Comparison of ENCODE assay signal across 10 cellular contexts in genomic region chr1:1920057-1920607, GRCh38. TPM values are rescaled to one million over a fixed set of nuclear protein-coding genes. Genes with fewer than 3 reads are reported as not detected.
DNase-seq lines count a peak whose midpoint lies in the region; ATAC-seq, FAIRE-seq and TF ChIP-seq lines count a peak whose summit lies in the region.
"Had no signal": no experiment of that assay in that cellular context is flagged by ENCODE, and none has a peak within 500 bp of the region (broad histone marks: within the 10 kb centered on the region; RNA-seq: fewer than 3 reads in every experiment).

No MANE protein-coding gene starts in this region.

- no peaks in the 10 kb centered on the region for H3K27me3 Mint-ChIP-seq in activated CD8-positive, alpha-beta T cell treated with anti-CD3 and anti-CD28 coated beads, Interleukin-2, amount 10 ng/mL, durations not matched to agents 7 days and 5 days (ENCODE audit: low read depth)
- no peaks in the 10 kb centered on the region for H3K27me3 Mint-ChIP-seq in activated CD8-positive, alpha-beta T cell treated with anti-CD3 and anti-CD28 coated beads for 36 hours
- H3K27me3 Mint-ChIP-seq in WTC11 (ENCODE audit: low read depth) = no peaks in the 10 kb centered on the region

- H3K4me1 ChIP-seq in keratinocyte (ENCODE audit: control insufficient read depth, extremely low read depth, insufficient read depth, low read length) (no peaks in the 10 kb centered on the region), suprapubic skin (peaks cover 39% of the 10 kb centered on the region)

- H3K9me3 ChIP-seq in keratinocyte (ENCODE audit: control insufficient read depth, low read depth, low read length) (no peaks in the 10 kb centered on the region), suprapubic skin (no peaks in the 10 kb centered on the region)

- intact Hi-C loops in activated CD8-positive, alpha-beta T cell treated with anti-CD3 and anti-CD28 coated beads for 36 hours (cut with micrococcal nuclease) = no loop called here

- H3K36me3 Mint-ChIP-seq in activated CD8-positive, alpha-beta T cell treated with anti-CD3 and anti-CD28 coated beads, Interleukin-2, amount 10 ng/mL, durations not matched to agents 7 days and 5 days (ENCODE audit: low read depth) = no peaks in the 10 kb centered on the region
- no peaks in the 10 kb centered on the region for H3K36me3 Mint-ChIP-seq in activated CD8-positive, alpha-beta T cell treated with anti-CD3 and anti-CD28 coated beads for 36 hours (ENCODE audit: low read depth)
- H3K36me3 Mint-ChIP-seq in WTC11 = no peaks in the 10 kb centered on the region

- 75% methylated on average over 5 of the region's 6 CpGs for WGBS in suprapubic skin

- peak overlapping the region; percentile 56 for H3K4me3 Mint-ChIP-seq in activated CD8-positive, alpha-beta T cell treated with anti-CD3 and anti-CD28 coated beads, Interleukin-2, amount 10 ng/mL, durations not matched to agents 7 days and 5 days
- H3K4me3 Mint-ChIP-seq in activated CD8-positive, alpha-beta T cell treated with anti-CD3 and anti-CD28 coated beads for 36 hours = no peak overlapping the region
- peak overlapping the region; percentile 30 for H3K4me3 Mint-ChIP-seq in WTC11

- H3K9ac ChIP-seq in keratinocyte (ENCODE audit: control insufficient read depth, extremely low read depth, insufficient read depth, low read length) = peak overlapping the region; percentile 37

- FAIRE-seq in keratinocyte (lab: Jason Lieb, UNC) = no peak
- FAIRE-seq: A204.1 had no signal

- dilution Hi-C loops in keratinocyte (cut with MboI; ENCODE audit: extremely low pct_ligation_motif_present, low sequenced_read_pairs) = no loop called here

- no peaks in the 10 kb centered on the region for H3K9me3 Mint-ChIP-seq in activated CD8-positive, alpha-beta T cell treated with anti-CD3 and anti-CD28 coated beads, Interleukin-2, amount 10 ng/mL, durations not matched to agents 7 days and 5 days (ENCODE audit: insufficient read depth)
- no peaks in the 10 kb centered on the region for H3K9me3 Mint-ChIP-seq in activated CD8-positive, alpha-beta T cell treated with anti-CD3 and anti-CD28 coated beads for 36 hours
- no peaks in the 10 kb centered on the region for H3K9me3 Mint-ChIP-seq in WTC11

- no peaks in the 10 kb centered on the region for H3K9me1 ChIP-seq in keratinocyte (ENCODE audit: control insufficient read depth, extremely low read depth, insufficient read depth, low read length)

- TF ChIP-seq CTCF in activated CD8-positive, alpha-beta T cell treated with anti-CD3 and anti-CD28 coated beads for 36 hours (IDR thresholded peaks at IDR 0.05) = no peak
- TF ChIP-seq CTCF in WTC11 (IDR thresholded peaks at IDR 0.05) (no peak), keratinocyte (optimal IDR thresholded peaks at IDR 0.05 in 1 of 3, IDR thresholded peaks at IDR 0.05 in 1 of 3, conservative IDR thresholded peaks at IDR 0.05 in 1 of 3; ENCODE audit: extremely low read depth in 1 of 3, insufficient read depth in 2 of 3, low read length in 3 of 3) (no peak), suprapubic skin (IDR thresholded peaks at IDR 0.05) (no peak)

- no peak overlapping the region for H3K4me2 ChIP-seq in keratinocyte (ENCODE audit: control insufficient read depth, extremely low read depth, insufficient read depth, low read depth, low read length)

- H3K4me3 ChIP-seq in keratinocyte (ENCODE audit: control insufficient read depth in 2 of 3, extremely low read depth in 1 of 3, insufficient read depth in 2 of 3, low read depth in 1 of 3, low read length in 3 of 3) (no peak overlapping the region), suprapubic skin (peak overlapping the region; percentile 63)

- DNase-seq in activated CD8-positive, alpha-beta T cell treated with anti-CD3 and anti-CD28 coated beads, Interleukin-2, amount 10 ng/mL, durations not matched to agents 7 days and 5 days = no peak
- DNase-seq in activated CD8-positive, alpha-beta T cell treated with anti-CD3 and anti-CD28 coated beads for 36 hours = no peak
- no peak for DNase-seq in WTC11 (ENCODE audit: low spot score)
- no peak for DNase-seq in keratinocyte (ENCODE audit: low read depth, low spot score)
- DNase-seq in suprapubic skin (ENCODE audit: low spot score in 2 of 2) = no peak
- DNase-seq in UCSD-AML1 (lab: John Stamatoyannopoulos, UW; ENCODE audit: unreplicated experiment) = no peak

- CTCF ChIA-PET in activated CD8-positive, alpha-beta T cell treated with anti-CD3 and anti-CD28 coated beads, Interleukin-2, amount 10 ng/mL, durations not matched to agents 7 days and 5 days (lab: Charles Lee) = no interaction called here
- CTCF ChIA-PET in activated CD8-positive, alpha-beta T cell treated with anti-CD3 and anti-CD28 coated beads for 36 hours (lab: Charles Lee) = no interaction called here
- CTCF ChIA-PET in WTC11 (lab: Charles Lee) = interaction anchor here (2.6 to 5.7 kb wide), 2 partner anchors 11 to 125 kb away, joined by 19 to 46 read pairs; no protein-coding TSS in a partner anchor

- H3K36me3 ChIP-seq in keratinocyte (ENCODE audit: control insufficient read depth in 2 of 2, extremely low read depth in 1 of 2, insufficient read depth in 2 of 2, low read length in 2 of 2) (no peaks in the 10 kb centered on the region), suprapubic skin (no peaks in the 10 kb centered on the region)

- TF ChIP-seq EP300 in suprapubic skin (IDR thresholded peaks at IDR 0.05) = no peak

- H4K20me1 ChIP-seq in keratinocyte (ENCODE audit: control insufficient read depth, extremely low read depth, insufficient read depth, low read length) = no peaks in the 10 kb centered on the region

- H3K79me2 ChIP-seq in keratinocyte (ENCODE audit: control insufficient read depth, insufficient read depth, low read length) = no peaks in the 10 kb centered on the region

- no peak for TF ChIP-seq POLR2A in suprapubic skin (IDR thresholded peaks at IDR 0.05)

- POLR2A ChIA-PET in activated CD8-positive, alpha-beta T cell treated with anti-CD3 and anti-CD28 coated beads, Interleukin-2, amount 10 ng/mL, durations not matched to agents 7 days and 5 days (lab: Charles Lee) = no interaction called here
- POLR2A ChIA-PET in activated CD8-positive, alpha-beta T cell treated with anti-CD3 and anti-CD28 coated beads for 36 hours (lab: Charles Lee) = no interaction called here
- POLR2A ChIA-PET in WTC11 (lab: Charles Lee) = interaction anchor here (1.3 kb wide), 1 partner anchor 29 kb away, joined by 5 read pairs; no protein-coding TSS in a partner anchor

- H3K27ac ChIP-seq in keratinocyte (ENCODE audit: control insufficient read depth, insufficient read depth, low read length) (no peak overlapping the region), suprapubic skin (peak overlapping the region; percentile 43)
- H3K27ac ChIP-seq: epithelial cell of prostate had no signal

- no peak overlapping the region for H2AFZ ChIP-seq in keratinocyte (ENCODE audit: control insufficient read depth, low read length)

- peak overlapping the region; percentile 52 for H3K27ac Mint-ChIP-seq in activated CD8-positive, alpha-beta T cell treated with anti-CD3 and anti-CD28 coated beads, Interleukin-2, amount 10 ng/mL, durations not matched to agents 7 days and 5 days
- no peak overlapping the region for H3K27ac Mint-ChIP-seq in activated CD8-positive, alpha-beta T cell treated with anti-CD3 and anti-CD28 coated beads for 36 hours
- no peak overlapping the region for H3K27ac Mint-ChIP-seq in WTC11

- H3K27me3 ChIP-seq in keratinocyte (ENCODE audit: control insufficient read depth, extremely low read depth, insufficient read depth, low read length) (peaks cover 14% of the 10 kb centered on the region), suprapubic skin (no peaks in the 10 kb centered on the region)

- peaks cover 4% of the 10 kb centered on the region for H3K4me1 Mint-ChIP-seq in activated CD8-positive, alpha-beta T cell treated with anti-CD3 and anti-CD28 coated beads, Interleukin-2, amount 10 ng/mL, durations not matched to agents 7 days and 5 days (ENCODE audit: low read depth)
- H3K4me1 Mint-ChIP-seq in activated CD8-positive, alpha-beta T cell treated with anti-CD3 and anti-CD28 coated beads for 36 hours (ENCODE audit: low read depth) = peaks cover 3% of the 10 kb centered on the region
- H3K4me1 Mint-ChIP-seq in WTC11 = peaks cover 7% of the 10 kb centered on the region; the same call in 1 of the 2 replicates

- ATAC-seq in activated CD8-positive, alpha-beta T cell treated with anti-CD3 and anti-CD28 coated beads, Interleukin-2, amount 10 ng/mL, durations not matched to agents 7 days and 5 days = no peak
- no peak for ATAC-seq in activated CD8-positive, alpha-beta T cell treated with anti-CD3 and anti-CD28 coated beads for 36 hours
- ATAC-seq in WTC11 (no peak), HG02610 (IDR thresholded peaks at IDR 0.05; ENCODE audit: unreplicated experiment) (no peak), HG03039 (IDR thresholded peaks at IDR 0.05; ENCODE audit: unreplicated experiment) (no peak)

RNA-seq across cellular contexts. Expression of gene TMEM52, which starts 1.1 kb away (rescaled TPM):
- under 1 TPM in 1 of 2 experiments, not detected in 1; 0.70 TPM for total RNA-seq in activated CD8-positive, alpha-beta T cell treated with anti-CD3 and anti-CD28 coated beads, Interleukin-2, amount 10 ng/mL, durations not matched to agents 7 days and 5 days
- 1 to 10 TPM; 2.1 to 2.2 TPM for total RNA-seq in activated CD8-positive, alpha-beta T cell treated with anti-CD3 and anti-CD28 coated beads for 36 hours
- total RNA-seq in WTC11 (2021) (15.0 to 21.9 TPM (median 20.0 TPM) in 3 replicates), suprapubic skin (1 to 10 TPM; 2.2 to 6.0 (median 4.5) TPM)
- polyA plus RNA-seq in keratinocyte = 0.10 to 0.35 TPM (median 0.10 TPM) in 3 replicates
- not detected for polyA plus RNA-seq in keratinocyte (2011; ENCODE audit: low read depth)
- polyA plus RNA-seq in keratinocyte (2011; cell fraction: cytosol; rRNA removed) = 0.14 and 0.17 TPM in 2 replicates
- polyA plus RNA-seq in keratinocyte (2011; cell fraction: nucleus; rRNA removed) = 0.18 and 0.41 TPM in 2 replicates
- 0.17 and 0.31 TPM in 2 replicates for polyA plus RNA-seq in keratinocyte (2012; ENCODE audit: low replicate concordance)
- 2.0 TPM in 1 of 3 replicates, not detected in the others for polyA minus RNA-seq in keratinocyte
- polyA minus RNA-seq in keratinocyte (2011; cell fraction: cytosol; rRNA and poly(A)+ RNA removed) = not detected
- polyA minus RNA-seq in keratinocyte (2011; cell fraction: nucleus; rRNA and poly(A)+ RNA removed) = not detected in 2 replicates

RNA-seq across cellular contexts. Expression of gene CALML6, which starts 5.1 kb away (rescaled TPM):
- total RNA-seq in activated CD8-positive, alpha-beta T cell treated with anti-CD3 and anti-CD28 coated beads, Interleukin-2, amount 10 ng/mL, durations not matched to agents 7 days and 5 days = under 1 TPM; 0.21 to 0.42 TPM
- under 1 TPM; 0.47 to 0.76 TPM for total RNA-seq in activated CD8-positive, alpha-beta T cell treated with anti-CD3 and anti-CD28 coated beads for 36 hours
- total RNA-seq in WTC11 (2021) = 0.87 to 2.1 TPM (median 1.9 TPM) in 3 replicates
- 0.08 to 0.45 TPM in 2 of 3 replicates, not detected in the other for polyA plus RNA-seq in keratinocyte
- 0.26 TPM for polyA plus RNA-seq in keratinocyte (2011; ENCODE audit: low read depth)
- not detected in 2 replicates for polyA plus RNA-seq in keratinocyte (2011; cell fraction: cytosol; rRNA removed)
- polyA plus RNA-seq in keratinocyte (2011; cell fraction: nucleus; rRNA removed) = 2.6 and 3.3 TPM in 2 replicates
- polyA plus RNA-seq in keratinocyte (2012; ENCODE audit: low replicate concordance) = 0.11 and 0.71 TPM in 2 replicates
- polyA minus RNA-seq in keratinocyte = 0.36 TPM in 1 of 3 replicates, not detected in the others
- polyA minus RNA-seq in keratinocyte (2011; cell fraction: cytosol; rRNA and poly(A)+ RNA removed) = not detected
- 0.62 TPM in 1 of 2 replicates, not detected in the other for polyA minus RNA-seq in keratinocyte (2011; cell fraction: nucleus; rRNA and poly(A)+ RNA removed)
- 1 to 10 TPM in 1 of 4 donors, under 1 TPM in 2, not detected in 1; 0.30 to 3.3 (median 0.81) TPM for total RNA-seq in suprapubic skin

RNA-seq across cellular contexts. Expression of gene GNB1, which starts 29.2 kb away (rescaled TPM):
- 100 to 1,000 TPM; 398 TPM for total RNA-seq in activated CD8-positive, alpha-beta T cell treated with anti-CD3 and anti-CD28 coated beads, Interleukin-2, amount 10 ng/mL, durations not matched to agents 7 days and 5 days
- total RNA-seq in activated CD8-positive, alpha-beta T cell treated with anti-CD3 and anti-CD28 coated beads for 36 hours = 100 to 1,000 TPM; 318 to 330 TPM
- total RNA-seq in WTC11 (2021) = 339 to 383 TPM (median 360 TPM) in 3 replicates
- polyA plus RNA-seq in keratinocyte = 352 to 441 TPM (median 364 TPM) in 3 replicates
- polyA plus RNA-seq in keratinocyte (2011; ENCODE audit: low read depth) = 233 TPM
- 438 and 465 TPM in 2 replicates for polyA plus RNA-seq in keratinocyte (2011; cell fraction: cytosol; rRNA removed)
- 268 and 296 TPM in 2 replicates for polyA plus RNA-seq in keratinocyte (2011; cell fraction: nucleus; rRNA removed)
- polyA plus RNA-seq in keratinocyte (2012; ENCODE audit: low replicate concordance) = 230 and 477 TPM in 2 replicates
- polyA minus RNA-seq in keratinocyte = 579 to 781 TPM (median 600 TPM) in 3 replicates
- polyA minus RNA-seq in keratinocyte (2011; cell fraction: cytosol; rRNA and poly(A)+ RNA removed) = 406 TPM
- polyA minus RNA-seq in keratinocyte (2011; cell fraction: nucleus; rRNA and poly(A)+ RNA removed) = 112 and 177 TPM in 2 replicates
- 100 to 1,000 TPM; 121 to 159 (median 153) TPM for total RNA-seq in suprapubic skin
